ENCODE assay signal across 8 cellular contexts in the genomic region with DNA sequence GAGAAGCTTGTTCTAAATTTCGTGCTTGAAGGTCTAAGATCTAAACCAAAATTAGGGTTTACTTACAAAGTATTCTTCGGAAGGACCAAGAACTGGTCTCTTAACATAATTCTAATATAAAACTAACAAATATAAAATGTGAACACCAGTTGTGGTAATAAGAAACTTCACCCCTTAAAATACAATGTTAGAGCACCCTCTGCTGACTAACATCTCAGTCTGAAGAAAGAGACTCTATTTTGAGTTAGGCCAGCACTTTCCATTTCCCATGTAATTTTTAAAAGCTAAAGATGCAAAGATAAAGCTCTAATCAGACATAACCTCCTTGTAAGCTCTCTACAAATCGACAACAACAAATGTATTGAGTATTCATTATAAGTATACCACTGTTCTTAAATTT. TPM values are rescaled to one million over a fixed set of nuclear protein-coding genes. Genes with fewer than 3 reads are reported as not detected.
A peak's percentile ranks its signal among the peaks of the same experiment; 100 is the strongest.
DNase-seq lines count a peak whose midpoint lies in the region; ATAC-seq, FAIRE-seq and TF ChIP-seq lines count a peak whose summit lies in the region.

No MANE protein-coding gene starts in this region.

- BruUV-seq in GM12878 (replicated peaks; lab: Mats Ljungman, UMichigan): no TSS peak

- FAIRE-seq in HTR-8/SVneo (lab: Jason Lieb, UNC) (no peak), GM12878 (lab: Jason Lieb, UNC) (peak; percentile 75)

- H3K9ac ChIP-seq in GM12878 (ENCODE audit: control insufficient read depth, insufficient read depth, low read length) (no peak overlapping the region), liver (ENCODE audit: low read depth in 1 of 2, low read length in 2 of 2) (no peak overlapping the region)

- no peaks in the 10 kb centered on the region for H3K9me3 ChIP-seq in CD8-positive, alpha-beta T cell (ENCODE audit: low read length)
- H3K9me3 ChIP-seq in GM12878 (replicated peaks; ENCODE audit: control insufficient read depth, insufficient read depth, low read length) (no peaks in the 10 kb centered on the region), liver (ENCODE audit: control insufficient read depth in 4 of 4, low read length in 3 of 4) (no peaks in the 10 kb centered on the region)

- SMC1A ChIA-PET in GM12878 (lab: Charles Lee; ENCODE audit: uncharacterized antibody, unreplicated experiment): interaction anchor here (0.7 to 5.4 kb wide), 11 partner anchors 9 to 869 kb away, joined by 3 to 31 read pairs (median 4); no protein-coding TSS in a partner anchor

- no peak for ATAC-seq in CD8-positive, alpha-beta T cell
- ATAC-seq in GM12878 (peak; percentile 61), GM18502 (IDR thresholded peaks at IDR 0.05; ENCODE audit: poor library complexity, unreplicated experiment) (no peak)

- WGBS in GM12878 (ENCODE audit: insufficient coverage, insufficient replicate concordance, low lambda C conversion rate, missing lambda C conversion rate): 70% methylated on average over 3 of the region's 3 CpGs
- 59% methylated on average over 3 of the region's 3 CpGs for WGBS in liver

- no peaks in the 10 kb centered on the region; the same call in 1 of the 2 replicates for H3K79me2 ChIP-seq in GM12878 (ENCODE audit: control insufficient read depth, insufficient read depth, low read length)

- no peaks in the 10 kb centered on the region for H3K36me3 ChIP-seq in CD8-positive, alpha-beta T cell (ENCODE audit: insufficient read depth, low read length)
- no peaks in the 10 kb centered on the region for H3K36me3 ChIP-seq in GM12878 (ENCODE audit: control insufficient read depth in 2 of 2, insufficient read depth in 2 of 2, low read length in 1 of 2)
- H3K36me3 ChIP-seq in liver (ENCODE audit: control insufficient read depth in 4 of 4, insufficient read depth in 3 of 4, low read depth in 1 of 4, low read length in 3 of 4): no peaks in the 10 kb centered on the region

- H3K4me2 ChIP-seq in GM12878 (ENCODE audit: control insufficient read depth, insufficient read depth): no peak overlapping the region

- no peak overlapping the region for H3K4me3 ChIP-seq in CD8-positive, alpha-beta T cell (ENCODE audit: low read depth, low read length)
- H3K4me3 ChIP-seq in GM12878 (no peak overlapping the region), liver (ENCODE audit: low read depth in 1 of 3, low read length in 3 of 3) (no peak overlapping the region)

- RAD21 ChIA-PET in GM12878 (lab: Charles Lee; ENCODE audit: unreplicated experiment): interaction anchor here (0.6 to 4.1 kb wide), 9 partner anchors 26 to 1213 kb away, joined by 3 to 26 read pairs (median 6); no protein-coding TSS in a partner anchor

- no peaks in the 10 kb centered on the region for H4K20me1 ChIP-seq in GM12878 (ENCODE audit: control insufficient read depth, insufficient read depth)

- TF ChIP-seq RAD21 in GM12878 (IDR thresholded peaks at IDR 0.05; ENCODE audit: insufficient read depth, low read depth, low read length) (peak; percentile 68), liver (IDR thresholded peaks at IDR 0.05) (peak; percentile 81 to 82)

- no peak overlapping the region for H3K27ac Mint-ChIP-seq in CD8-positive, alpha-beta T cell

- TF ChIP-seq CTCF in CD8-positive, alpha-beta T cell (IDR thresholded peaks at IDR 0.05): peak; percentile 40
- TF ChIP-seq CTCF in GM12878 (IDR thresholded peaks at IDR 0.05 in 2 of 3, conservative IDR thresholded peaks at IDR 0.05 in 1 of 3; ENCODE audit: control insufficient read depth in 2 of 3, extremely low read depth in 1 of 3, insufficient read depth in 1 of 3, low read depth in 3 of 3, low read length in 3 of 3) (peak; percentile 23 to 56 (median 41); a peak in 4 of 6 replicates), liver (IDR thresholded peaks at IDR 0.05; ENCODE audit: low read depth, low read length, missing input control) (peak; percentile 55)

- no peaks in the 10 kb centered on the region for H3K27me3 ChIP-seq in CD8-positive, alpha-beta T cell (ENCODE audit: insufficient read depth, low read length)
- no peaks in the 10 kb centered on the region for H3K27me3 ChIP-seq in GM12878 (replicated peaks in 1 of 2; ENCODE audit: control insufficient read depth in 2 of 2, insufficient read depth in 2 of 2, low read length in 1 of 2)
- H3K27me3 ChIP-seq in liver (ENCODE audit: control insufficient read depth in 4 of 4, insufficient read depth in 4 of 4, low read length in 3 of 4): no peaks in the 10 kb centered on the region

- H3K9me3 Mint-ChIP-seq in CD8-positive, alpha-beta T cell: no peaks in the 10 kb centered on the region

- in situ Hi-C loops in GM12878 (cut with MboI): loop anchor here (5.0 to 10.0 kb wide), 3 partner anchors 206 to 814 kb away; no protein-coding TSS in a partner anchor

- no peaks in the 10 kb centered on the region for H3K4me1 ChIP-seq in CD8-positive, alpha-beta T cell (ENCODE audit: insufficient read depth, low read length)
- H3K4me1 ChIP-seq in GM12878 (ENCODE audit: control insufficient read depth, insufficient read depth, low read length) (no peaks in the 10 kb centered on the region), liver (ENCODE audit: control insufficient read depth in 4 of 4, insufficient read depth in 4 of 4, low read length in 3 of 4) (peaks cover 0 to 8% (median 3%) of the 10 kb centered on the region in 4 donors)

- H3K36me3 Mint-ChIP-seq in CD8-positive, alpha-beta T cell: peaks cover 11% of the 10 kb centered on the region

- no peaks in the 10 kb centered on the region for H3K27me3 Mint-ChIP-seq in CD8-positive, alpha-beta T cell (ENCODE audit: low read depth)

- no peak overlapping the region for H2AFZ ChIP-seq in GM12878 (ENCODE audit: control insufficient read depth, low read depth, low read length)

- peaks cover 14% of the 10 kb centered on the region for H3K4me1 Mint-ChIP-seq in CD8-positive, alpha-beta T cell (ENCODE audit: low read depth)

- POLR2A ChIA-PET in CD8-positive, alpha-beta T cell (lab: Charles Lee): no interaction called here
- POLR2A ChIA-PET in GM12878 (lab: Charles Lee): no interaction called here

- intact Hi-C loops in CD8-positive, alpha-beta T cell (cut with DNase I, micrococcal nuclease): loop anchor here (1.0 to 5.0 kb wide), 4 partner anchors 567 to 869 kb away; no protein-coding TSS in a partner anchor
- intact Hi-C loops in GM12878 (cut with micrococcal nuclease; ENCODE audit: unreplicated experiment): loop anchor here (1.0 to 5.0 kb wide), 4 partner anchors 211 to 869 kb away; no protein-coding TSS in a partner anchor

- no peak for TF ChIP-seq POLR2A in GM12878 (IDR thresholded peaks at IDR 0.05; ENCODE audit: low read depth, low read length)

- TF ChIP-seq EP300 in GM12878 (IDR thresholded peaks at IDR 0.05; ENCODE audit: borderline replicate concordance in 1 of 2, control insufficient read depth in 1 of 2, low read depth in 2 of 2, low read length in 2 of 2): no peak

- no peak overlapping the region for H3K27ac ChIP-seq in CD8-positive, alpha-beta T cell (ENCODE audit: low read depth, low read length)
- no peak overlapping the region for H3K27ac ChIP-seq in GM12878 (ENCODE audit: control insufficient read depth, insufficient read depth)
- no peak overlapping the region for H3K27ac ChIP-seq in liver (ENCODE audit: low read depth in 1 of 2, low read length in 2 of 2)

- DNase-seq in CD8-positive, alpha-beta T cell: no peak
- DNase-seq in HTR-8/SVneo (ENCODE audit: insufficient read length, low spot score) (peak; percentile 9), GM12878 (ENCODE audit: low read depth, low spot score) (peak; percentile 12)
- DNase-seq in activated CD4-positive, CD25-positive, alpha-beta regulatory T cell treated with anti-CD3 and anti-CD28 coated beads, Interleukin-2, amount 50 U/mL, for 72 hours: no peak
- DNase-seq in activated CD8-positive, alpha-beta memory T cell treated with anti-CD3 and anti-CD28 coated beads, Interleukin-2, amount 50 U/mL, for 48 hours: no peak
- DNase-seq in activated naive CD4-positive, alpha-beta T cell treated with Interleukin-2 at 50 U/mL for 16 hours: no peak

- CTCF ChIA-PET in CD8-positive, alpha-beta T cell (lab: Charles Lee): interaction anchor here (0.6 to 1.5 kb wide), 8 partner anchors 14 to 870 kb away, joined by 3 read pairs; no protein-coding TSS in a partner anchor
- CTCF ChIA-PET in GM12878 (lab: Yijun Ruan, JAX): interaction anchor here (0.5 to 5.8 kb wide), 33 partner anchors 9 to 1213 kb away, joined by 3 to 48 read pairs (median 4); a partner anchor contains a TSS

- no peak overlapping the region for H3K4me3 Mint-ChIP-seq in CD8-positive, alpha-beta T cell

RNA-seq across cellular contexts. Expression of a gene that starts 24.6 kb away (rescaled TPM):
- total RNA-seq in CD8-positive, alpha-beta T cell: 10 to 100 TPM; 28.7 to 28.9 TPM
- 68.4 and 72.6 TPM in 2 replicates for total RNA-seq in GM12878 (2013; cell fraction: nucleolus; rRNA removed)
- total RNA-seq in GM12878 (2014; rRNA removed): 28.6 and 31.7 TPM in 2 replicates
- total RNA-seq in GM12878 (2014; rRNA removed; fragmentation: Illumina TruSeq; extraction: Trizol): 25.7 and 26.3 TPM in 2 replicates
- total RNA-seq in GM12878 (2021): 21.0 and 21.5 TPM in 2 replicates
- 7.8 TPM for polyA plus RNA-seq in GM12878 (2011; ENCODE audit: low read depth)
- 38.4 and 69.3 TPM in 2 replicates for polyA plus RNA-seq in GM12878 (2011; rRNA removed)
- polyA plus RNA-seq in GM12878 (2011; cell fraction: cytosol; rRNA removed): 10.6 and 12.2 TPM in 2 replicates
- 17.4 and 18.4 TPM in 2 replicates for polyA plus RNA-seq in GM12878 (2011; cell fraction: nucleus; rRNA removed)
- 13.7 and 16.0 TPM in 2 replicates for polyA plus RNA-seq in GM12878 (2012)
- 18.2 and 21.6 TPM in 2 replicates for polyA plus RNA-seq in GM12878 (2014; fragmentation: Illumina TruSeq; extraction: Trizol)
- 10 to 100 TPM; 12.9 to 17.4 TPM for polyA plus RNA-seq in GM12878 (2014; fragmentation: Nextera tagmentation; extraction: Ambion mirVana)
- polyA plus RNA-seq in GM12878 (2014; rRNA removed): 16.8 and 19.3 TPM in 2 replicates
- polyA plus RNA-seq in GM12878 (2016; fragmentation: Nextera tagmentation; extraction: Ambion mirVana): 10 to 100 TPM; 50.2 to 51.8 TPM
- 19.0 and 34.3 TPM in 2 replicates for polyA minus RNA-seq in GM12878 (2011; rRNA and poly(A)+ RNA removed)
- 8.0 and 9.7 TPM in 2 replicates for polyA minus RNA-seq in GM12878 (2011; cell fraction: cytosol; rRNA and poly(A)+ RNA removed)
- 22.7 and 36.4 TPM in 2 replicates for polyA minus RNA-seq in GM12878 (2011; cell fraction: nucleus; rRNA and poly(A)+ RNA removed)
- 10 to 100 TPM; 16.0 to 25.7 TPM for total RNA-seq in liver
- 10 to 100 TPM; 10.0 to 23.5 TPM for polyA plus RNA-seq in liver

RNA-seq across cellular contexts. Expression of a gene that starts 59.6 kb away (rescaled TPM):
- 10 to 100 TPM; 45.0 to 46.2 TPM for total RNA-seq in CD8-positive, alpha-beta T cell
- total RNA-seq in GM12878 (2013; cell fraction: nucleolus; rRNA removed): 90.8 and 93.4 TPM in 2 replicates
- total RNA-seq in GM12878 (2014; rRNA removed): 25.5 and 32.9 TPM in 2 replicates
- 56.8 and 57.0 TPM in 2 replicates for total RNA-seq in GM12878 (2014; rRNA removed; fragmentation: Illumina TruSeq; extraction: Trizol)
- 27.5 and 30.7 TPM in 2 replicates for total RNA-seq in GM12878 (2021)
- polyA plus RNA-seq in GM12878 (2011; ENCODE audit: low read depth): 10.1 TPM
- polyA plus RNA-seq in GM12878 (2011; rRNA removed): 31.1 and 64.1 TPM in 2 replicates
- 11.4 and 12.4 TPM in 2 replicates for polyA plus RNA-seq in GM12878 (2011; cell fraction: cytosol; rRNA removed)
- 15.4 and 20.7 TPM in 2 replicates for polyA plus RNA-seq in GM12878 (2011; cell fraction: nucleus; rRNA removed)
- 14.2 and 25.5 TPM in 2 replicates for polyA plus RNA-seq in GM12878 (2012)
- 31.4 and 39.2 TPM in 2 replicates for polyA plus RNA-seq in GM12878 (2014; fragmentation: Illumina TruSeq; extraction: Trizol)
- 1 to 10 TPM; 6.5 to 6.8 TPM for polyA plus RNA-seq in GM12878 (2014; fragmentation: Nextera tagmentation; extraction: Ambion mirVana)
- 15.7 and 19.6 TPM in 2 replicates for polyA plus RNA-seq in GM12878 (2014; rRNA removed)
- polyA plus RNA-seq in GM12878 (2016; fragmentation: Nextera tagmentation; extraction: Ambion mirVana): 10 to 100 TPM; 22.7 to 24.9 TPM
- 25.1 and 30.0 TPM in 2 replicates for polyA minus RNA-seq in GM12878 (2011; rRNA and poly(A)+ RNA removed)
- 10.2 and 12.6 TPM in 2 replicates for polyA minus RNA-seq in GM12878 (2011; cell fraction: cytosol; rRNA and poly(A)+ RNA removed)
- 12.6 and 17.8 TPM in 2 replicates for polyA minus RNA-seq in GM12878 (2011; cell fraction: nucleus; rRNA and poly(A)+ RNA removed)
- 1 to 10 TPM; 4.5 to 8.7 TPM for total RNA-seq in liver
- 1 to 10 TPM; 2.3 to 3.4 TPM for polyA plus RNA-seq in liver

Comparison
In these comparisons a context has a peak if more than half of its experiments do, and no peak if none do; other contexts are left out.
1. DNase-seq: peak in HTR-8/SVneo (single experiment) and GM12878 (single experiment); none in CD8-positive, alpha-beta T cell (0 of 7), activated CD4-positive, CD25-positive, alpha-beta regulatory T cell treated with anti-CD3 and anti-CD28 coated beads, Interleukin-2, amount 50 U/mL, for 72 hours (single experiment), activated CD8-positive, alpha-beta memory T cell treated with anti-CD3 and anti-CD28 coated beads, Interleukin-2, amount 50 U/mL, for 48 hours (single experiment) and activated naive CD4-positive, alpha-beta T cell treated with Interleukin-2 at 50 U/mL for 16 hours (single experiment).
2. Peak in every context shown above with its lines, with median percentiles within 50 percentile points of each other: CTCF ChIP-seq.